In genomic region chr15:67991706-67992105, GRCh38 we compare ENCODE assay signal across 7 cellular contexts.
"Had no signal": no experiment of that assay in that cellular context is flagged by ENCODE, and none has a peak within 500 bp of the region (broad histone marks: within the 10 kb centered on the region; RNA-seq: fewer than 3 reads in every experiment).

No MANE protein-coding gene starts in this region.

- H3K4me3 ChIP-seq: GM23248, HAP-1 had no signal

- FAIRE-seq: HTR-8/SVneo had no signal

- DNase-seq: GM23248, GOT3, H7, IMR-90 had no signal

- H2AFZ ChIP-seq: GM23248 had no signal

- H3K4me1 ChIP-seq: HAP-1 had no signal

- H3K27ac ChIP-seq: GM23248 had no signal

- ATAC-seq: HCT116 had no signal

- H3K9me3 ChIP-seq: HAP-1 had no signal

- H3K9ac ChIP-seq: GM23248 had no signal

- H3K36me3 ChIP-seq: HAP-1 had no signal
